ENCODE assay signal across 15 cellular contexts in genomic region chr4:112946127-112946526, GRCh38.
"Had no signal": no experiment of that assay in that cellular context is flagged by ENCODE, and none has a peak within 500 bp of the region (broad histone marks: within the 10 kb centered on the region; RNA-seq: fewer than 3 reads in every experiment).

No MANE protein-coding gene starts in this region.

- FAIRE-seq: TTC549 had no signal

- H3K4me3 Mint-ChIP-seq: dendritic cell treated with granulocyte-macrophage colony-stimulating factor and Interleukin-4, amounts not matched to agents 40 ng/mL and 50 ng/mL, for 4 days; natural killer cell treated with Interleukin-12 subunit alpha and Interleukin-12 subunit beta and Interleukin-15 and Interleukin-18, amount 100 ng/mL, for 72 hours; stimulated activated naive B cell treated with anti-CD40 and anti-IgM and Interleukin-4, amounts not matched to agents 10 μg/mL and 1 μg/mL and 100 μg/mL, for 72 hours; T-cell had no signal

- H3K27me3 Mint-ChIP-seq: dendritic cell treated with granulocyte-macrophage colony-stimulating factor and Interleukin-4, amounts not matched to agents 40 ng/mL and 50 ng/mL, for 4 days had no signal

- DNase-seq: activated T-cell treated with anti-CD3 and anti-CD28 coated beads, Interleukin-2, amount 50 U/mL, for 1 hour; brain microvascular endothelial cell; effector CD8-positive, alpha-beta T cell; foreskin melanocyte; hippocampal formation; left ventricle myocardium inferior; mammary epithelial cell; right lobe of liver; stimulated activated CD4-positive, alpha-beta T cell treated with anti-CD3 and anti-CD28 coated beads, Interleukin-1b, Interleukin-23, amount 100 ng/mL, for 48 hours; stimulated activated naive B cell treated with anti-CD40 and anti-IgM and Interleukin-4, amounts not matched to agents 10 μg/mL and 1 μg/mL and 100 μg/mL, for 72 hours; T-cell had no signal

- H3K4me1 Mint-ChIP-seq: stimulated activated naive B cell treated with anti-CD40 and anti-IgM and Interleukin-4, amounts not matched to agents 10 μg/mL and 1 μg/mL and 100 μg/mL, for 72 hours; T-cell had no signal

- H3K9me3 Mint-ChIP-seq: activated naive CD4-positive, alpha-beta T cell treated with anti-CD3 and anti-CD28 coated beads, Interleukin-2, amount 50 U/mL, for 72 hours; dendritic cell treated with granulocyte-macrophage colony-stimulating factor and Interleukin-4, amounts not matched to agents 40 ng/mL and 50 ng/mL, for 4 days; natural killer cell treated with Interleukin-12 subunit alpha and Interleukin-12 subunit beta and Interleukin-15 and Interleukin-18, amount 100 ng/mL, for 72 hours; stimulated activated naive B cell treated with anti-CD40 and anti-IgM and Interleukin-4, amounts not matched to agents 10 μg/mL and 1 μg/mL and 100 μg/mL, for 72 hours; T-cell had no signal

- H3K27ac Mint-ChIP-seq: activated naive CD4-positive, alpha-beta T cell treated with anti-CD3 and anti-CD28 coated beads, Interleukin-2, amount 50 U/mL, for 72 hours; dendritic cell treated with granulocyte-macrophage colony-stimulating factor and Interleukin-4, amounts not matched to agents 40 ng/mL and 50 ng/mL, for 4 days; natural killer cell treated with Interleukin-12 subunit alpha and Interleukin-12 subunit beta and Interleukin-15 and Interleukin-18, amount 100 ng/mL, for 72 hours; stimulated activated naive B cell treated with anti-CD40 and anti-IgM and Interleukin-4, amounts not matched to agents 10 μg/mL and 1 μg/mL and 100 μg/mL, for 72 hours; T-cell had no signal

- ATAC-seq: activated naive CD4-positive, alpha-beta T cell treated with anti-CD3 and anti-CD28 coated beads, Interleukin-2, amount 50 U/mL, for 72 hours; right lobe of liver; stimulated activated naive B cell treated with anti-CD40 and anti-IgM and Interleukin-4, amounts not matched to agents 10 μg/mL and 1 μg/mL and 100 μg/mL, for 72 hours; T-cell had no signal

- H3K36me3 Mint-ChIP-seq: activated naive CD4-positive, alpha-beta T cell treated with anti-CD3 and anti-CD28 coated beads, Interleukin-2, amount 50 U/mL, for 72 hours; natural killer cell treated with Interleukin-12 subunit alpha and Interleukin-12 subunit beta and Interleukin-15 and Interleukin-18, amount 100 ng/mL, for 72 hours; stimulated activated naive B cell treated with anti-CD40 and anti-IgM and Interleukin-4, amounts not matched to agents 10 μg/mL and 1 μg/mL and 100 μg/mL, for 72 hours; T-cell had no signal
